21 cellular contexts compared by ENCODE assay signal in genomic region chr3:31008986-31009385, GRCh38.
DNase-seq lines count a peak whose midpoint lies in the region; ATAC-seq, FAIRE-seq and TF ChIP-seq lines count a peak whose summit lies in the region.
"Had no signal": no experiment of that assay in that cellular context is flagged by ENCODE, and none has a peak within 500 bp of the region (broad histone marks: within the 10 kb centered on the region; RNA-seq: fewer than 3 reads in every experiment).

No MANE protein-coding gene starts in this region.

- no peaks in the 10 kb centered on the region for H3K36me3 ChIP-seq in trophoblast cell (ENCODE audit: control insufficient read depth in 1 of 2, insufficient read depth in 2 of 2, low read length in 2 of 2)
- H3K36me3 ChIP-seq: BE2C, esophagus muscularis mucosa had no signal

- peaks cover 4% of the 10 kb centered on the region for H3K79me2 ChIP-seq in trophoblast cell (ENCODE audit: control insufficient read depth, insufficient read depth, low read length, poor library complexity)

- H3K27ac Mint-ChIP-seq in activated T-helper 2 cell treated with anti-CD3 and anti-CD28 coated beads, Interferon-gamma antibody, Interleukin-2, Interleukin-4, amounts not matched to agents 10 μg/mL and 5 μg/mL and 100 μg/mL, durations not matched to agents 14 hours and 24 hours and 36 hours: no peak overlapping the region
- H3K27ac Mint-ChIP-seq: activated CD4-positive, alpha-beta memory T cell treated with anti-CD3 and anti-CD28 coated beads, Interleukin-2, amount 10 ng/mL, durations not matched to agents 7 days and 5 days; activated naive CD4-positive, alpha-beta T cell treated with anti-CD3 and anti-CD28 coated beads, Interleukin-2, amount 50 U/mL, for 72 hours; immature natural killer cell; naive thymus-derived CD4-positive, alpha-beta T cell had no signal

- H3K9me3 Mint-ChIP-seq in activated T-helper 2 cell treated with anti-CD3 and anti-CD28 coated beads, Interferon-gamma antibody, Interleukin-2, Interleukin-4, amounts not matched to agents 10 μg/mL and 5 μg/mL and 100 μg/mL, durations not matched to agents 14 hours and 24 hours and 36 hours: peaks cover 8% of the 10 kb centered on the region
- H3K9me3 Mint-ChIP-seq: immature natural killer cell had no signal

- peaks cover 14 to 27% of the 10 kb centered on the region in 2 experiments for H3K4me1 ChIP-seq in trophoblast cell (ENCODE audit: control insufficient read depth in 1 of 2, insufficient read depth in 2 of 2, low read length in 2 of 2)
- H3K4me1 ChIP-seq: BE2C had no signal

- H3K4me1 Mint-ChIP-seq in activated T-helper 2 cell treated with anti-CD3 and anti-CD28 coated beads, Interferon-gamma antibody, Interleukin-2, Interleukin-4, amounts not matched to agents 10 μg/mL and 5 μg/mL and 100 μg/mL, durations not matched to agents 14 hours and 24 hours and 36 hours (ENCODE audit: low read depth): peaks cover 3% of the 10 kb centered on the region
- H3K4me1 Mint-ChIP-seq: immature natural killer cell had no signal

- no peak overlapping the region for H4K91ac ChIP-seq in trophoblast cell (ENCODE audit: low read depth, low read length)

- H3K9ac ChIP-seq in trophoblast cell (ENCODE audit: low read length): no peak overlapping the region

- H3K79me1 ChIP-seq in trophoblast cell (ENCODE audit: low read length): peaks cover 32% of the 10 kb centered on the region

- peak overlapping the region; percentile 40 for H2BK120ac ChIP-seq in trophoblast cell (ENCODE audit: insufficient read depth, low read length, poor library complexity)

- H4K12ac ChIP-seq in trophoblast cell (ENCODE audit: low read depth, low read length): no peak overlapping the region

- no peak overlapping the region for H2BK5ac ChIP-seq in trophoblast cell (ENCODE audit: low read depth, low read length, poor library complexity)

- intact Hi-C loops in activated T-helper 2 cell treated with anti-CD3 and anti-CD28 coated beads, Interferon-gamma antibody, Interleukin-2, Interleukin-4, amounts not matched to agents 10 μg/mL and 5 μg/mL and 100 μg/mL, durations not matched to agents 14 hours and 24 hours and 36 hours (cut with micrococcal nuclease): no loop called here

- H3K27me3 ChIP-seq in trophoblast cell (ENCODE audit: insufficient read depth, low read length): no peaks in the 10 kb centered on the region
- H3K27me3 ChIP-seq: BE2C, esophagus muscularis mucosa had no signal

- H3K23ac ChIP-seq in trophoblast cell (ENCODE audit: low read length): no peak overlapping the region

- H2AFZ ChIP-seq in trophoblast cell (ENCODE audit: insufficient read depth, low read length, poor library complexity): no peak overlapping the region

- no peak overlapping the region for H2BK12ac ChIP-seq in trophoblast cell (ENCODE audit: low read length)

- H3K36me3 Mint-ChIP-seq in activated T-helper 2 cell treated with anti-CD3 and anti-CD28 coated beads, Interferon-gamma antibody, Interleukin-2, Interleukin-4, amounts not matched to agents 10 μg/mL and 5 μg/mL and 100 μg/mL, durations not matched to agents 14 hours and 24 hours and 36 hours (ENCODE audit: low read depth): no peaks in the 10 kb centered on the region
- H3K36me3 Mint-ChIP-seq: activated naive CD4-positive, alpha-beta T cell treated with anti-CD3 and anti-CD28 coated beads, Interleukin-2, amount 50 U/mL, for 72 hours; immature natural killer cell had no signal

- H2AK5ac ChIP-seq in trophoblast cell (ENCODE audit: low read length): no peak overlapping the region

- H3K18ac ChIP-seq in trophoblast cell (ENCODE audit: low read length): no peak overlapping the region

- no peak overlapping the region for H3K14ac ChIP-seq in trophoblast cell (ENCODE audit: low read length)

- peak; percentile 33 for DNase-seq in HS-5 (ENCODE audit: low read depth)
- peak; percentile 7 for DNase-seq in RCC 7860 (ENCODE audit: low spot score)
- DNase-seq in epithelial cell of esophagus (ENCODE audit: low read depth): peak; percentile 67
- DNase-seq in trophoblast cell: no peak
- no peak for DNase-seq in activated T-helper 2 cell treated with anti-CD3 and anti-CD28 coated beads, Interferon-gamma antibody, Interleukin-2, Interleukin-4, amounts not matched to agents 10 μg/mL and 5 μg/mL and 100 μg/mL, durations not matched to agents 14 hours and 24 hours and 36 hours (ENCODE audit: low spot score)
- no peak for DNase-seq in COR-L47 (lab: John Stamatoyannopoulos, UW)
- DNase-seq: activated CD4-positive, alpha-beta memory T cell treated with anti-CD3 and anti-CD28 coated beads, Interleukin-2, amount 10 ng/mL, durations not matched to agents 7 days and 5 days; activated T-cell treated with anti-CD3 and anti-CD28 coated beads, Interleukin-2, amount 50 U/mL, for 48 hours; BE2C; head of caudate nucleus; immature natural killer cell; naive thymus-derived CD4-positive, alpha-beta T cell; NCI-H2029 treated with DMSO at 0.1 percent for 48 hours; SHP77 treated with DMSO at 0.1 percent for 48 hours; stimulated activated CD4-positive, alpha-beta T cell treated with anti-CD3 and anti-CD28 coated beads, Interleukin-4, amount 100 ng/mL, for 4 hours; substantia nigra had no signal

- no peak overlapping the region for H3K4me3 ChIP-seq in epithelial cell of esophagus (ENCODE audit: low read length)
- no peak overlapping the region for H3K4me3 ChIP-seq in trophoblast cell (ENCODE audit: low read depth, low read length)
- H3K4me3 ChIP-seq: esophagus muscularis mucosa, skin epidermis had no signal

- no peak overlapping the region for H3K4ac ChIP-seq in trophoblast cell (ENCODE audit: low read depth, low read length)

- no peak for TF ChIP-seq CTCF in epithelial cell of esophagus (IDR thresholded peaks at IDR 0.05; ENCODE audit: insufficient read depth, low read depth, low read length, missing control alignments)

- no peak overlapping the region for H4K8ac ChIP-seq in trophoblast cell (ENCODE audit: low read depth, low read length)

- H3K27ac ChIP-seq in trophoblast cell (ENCODE audit: low read depth, low read length): peak overlapping the region; percentile 96
- H3K27ac ChIP-seq: esophagus muscularis mucosa, skin epidermis had no signal

- H3K27me3 Mint-ChIP-seq in activated T-helper 2 cell treated with anti-CD3 and anti-CD28 coated beads, Interferon-gamma antibody, Interleukin-2, Interleukin-4, amounts not matched to agents 10 μg/mL and 5 μg/mL and 100 μg/mL, durations not matched to agents 14 hours and 24 hours and 36 hours (ENCODE audit: low read depth): peaks cover 3% of the 10 kb centered on the region
- H3K27me3 Mint-ChIP-seq: activated CD4-positive, alpha-beta memory T cell treated with anti-CD3 and anti-CD28 coated beads, Interleukin-2, amount 10 ng/mL, durations not matched to agents 7 days and 5 days; naive thymus-derived CD4-positive, alpha-beta T cell had no signal

- no peak overlapping the region for H3K4me3 Mint-ChIP-seq in activated T-helper 2 cell treated with anti-CD3 and anti-CD28 coated beads, Interferon-gamma antibody, Interleukin-2, Interleukin-4, amounts not matched to agents 10 μg/mL and 5 μg/mL and 100 μg/mL, durations not matched to agents 14 hours and 24 hours and 36 hours (ENCODE audit: low read depth)
- H3K4me3 Mint-ChIP-seq: activated CD4-positive, alpha-beta memory T cell treated with anti-CD3 and anti-CD28 coated beads, Interleukin-2, amount 10 ng/mL, durations not matched to agents 7 days and 5 days; immature natural killer cell; naive thymus-derived CD4-positive, alpha-beta T cell had no signal

- no peak for FAIRE-seq in RCC 7860 (lab: Jason Lieb, UNC)
- FAIRE-seq: GM12891 had no signal

- H3K4me2 ChIP-seq in trophoblast cell (ENCODE audit: low read length): no peak overlapping the region

- no peaks in the 10 kb centered on the region for H3K9me3 ChIP-seq in trophoblast cell (ENCODE audit: insufficient read depth, low read depth, low read length)
- H3K9me3 ChIP-seq: BE2C, esophagus muscularis mucosa had no signal

- ATAC-seq in HG02884 (IDR thresholded peaks at IDR 0.05; ENCODE audit: unreplicated experiment): no peak
- ATAC-seq: naive thymus-derived CD4-positive, alpha-beta T cell had no signal

Comparison
In these comparisons a context has a peak if more than half of its experiments do, and no peak if none do; other contexts are left out.
1. DNase-seq: peak in HS-5 (single experiment), RCC 7860 (single experiment) and epithelial cell of esophagus (single experiment); none in trophoblast cell (0 of 2), activated T-helper 2 cell treated with anti-CD3 and anti-CD28 coated beads, Interferon-gamma antibody, Interleukin-2, Interleukin-4, amounts not matched to agents 10 μg/mL and 5 μg/mL and 100 μg/mL, durations not matched to agents 14 hours and 24 hours and 36 hours (single experiment) and COR-L47 (single experiment).